14 cellular contexts compared by ENCODE assay signal in genomic region chr9:112496074-112496722, GRCh38. TPM values are rescaled to one million over a fixed set of nuclear protein-coding genes. Genes with fewer than 3 reads are reported as not detected.
DNase-seq lines count a peak whose midpoint lies in the region; ATAC-seq, FAIRE-seq and TF ChIP-seq lines count a peak whose summit lies in the region.
"Had no signal": no experiment of that assay in that cellular context is flagged by ENCODE, and none has a peak within 500 bp of the region (broad histone marks: within the 10 kb centered on the region; RNA-seq: fewer than 3 reads in every experiment).

No MANE protein-coding gene starts in this region.

- TF ChIP-seq POLR2A in upper lobe of left lung (IDR thresholded peaks at IDR 0.05), result no peak

- WGBS in upper lobe of left lung, 2 donors, result 46 to 48% methylated on average over 3 of the region's 3 CpGs

- peak in 1 of 2 donors; percentile 24 for ATAC-seq in upper lobe of left lung (ENCODE audit: low FRiP score in 2 of 2)
- ATAC-seq: left colon had no signal

- TF ChIP-seq EP300 in upper lobe of left lung (IDR thresholded peaks at IDR 0.05), result no peak

- DNase-seq in MV-4-11 (lab: John Stamatoyannopoulos, UW) (peak; percentile 82), WERI-Rb-1 (no peak), kidney (no peak), upper lobe of left lung (no peak), GDM1 (lab: John Stamatoyannopoulos, UW) (no peak)
- DNase-seq in activated naive CD4-positive, alpha-beta T cell (lab: John Stamatoyannopoulos, UW), result no peak
- DNase-seq in activated CD4-positive, alpha-beta T cell treated with anti-CD3 and anti-CD28 coated beads for 4 hours, result no peak
- DNase-seq: endodermal cell; GM23248; left colon; NCI-H1436 treated with DMSO at 0.1 percent for 48 hours; NCI-H345; SHP77; stimulated activated CD4-positive, alpha-beta T cell treated with anti-CD3 and anti-CD28 coated beads, Interleukin-2, amount 100 ng/mL, for 24 hours had no signal

- no peak overlapping the region for H3K9ac ChIP-seq in kidney (ENCODE audit: low read length in 2 of 2)
- H3K9ac ChIP-seq: GM23248 had no signal

- no peak for TF ChIP-seq CTCF in WERI-Rb-1 (IDR thresholded peaks at IDR 0.05; ENCODE audit: low read depth, low read length)
- no peak for TF ChIP-seq CTCF in kidney (IDR thresholded peaks at IDR 0.05; ENCODE audit: borderline replicate concordance, extremely low read depth, insufficient read depth)
- TF ChIP-seq CTCF in upper lobe of left lung (IDR thresholded peaks at IDR 0.05), result no peak

- H3K4me3 ChIP-seq in WERI-Rb-1 (ENCODE audit: low read depth, low read length) (no peak overlapping the region), kidney (ENCODE audit: low read length in 2 of 2) (no peak overlapping the region), upper lobe of left lung (no peak overlapping the region)
- H3K4me3 ChIP-seq: GM23248 had no signal

- peak overlapping the region; percentile 28; the same call in 1 of the 2 replicates for H3K27ac ChIP-seq in WERI-Rb-1
- peak overlapping the region; percentile 38 to 68 for H3K27ac ChIP-seq in kidney (ENCODE audit: low read depth in 2 of 2, low read length in 2 of 2)
- peak overlapping the region in 3 of 4 donors; percentile 7 to 27 (median 17) for H3K27ac ChIP-seq in upper lobe of left lung
- H3K27ac ChIP-seq: GM23248 had no signal

- H3K9me3 ChIP-seq in WERI-Rb-1 (ENCODE audit: severe bottlenecking) (peaks cover 5% of the 10 kb centered on the region), kidney (ENCODE audit: control insufficient read depth in 1 of 2, low read length in 2 of 2) (peaks cover 0 to 13% of the 10 kb centered on the region in 2 donors), upper lobe of left lung (peaks cover 7 to 15% (median 13%) of the 10 kb centered on the region in 4 donors)

- no peaks in the 10 kb centered on the region for H3K27me3 ChIP-seq in WERI-Rb-1 (ENCODE audit: insufficient read depth, low read depth, severe bottlenecking)
- no peaks in the 10 kb centered on the region for H3K27me3 ChIP-seq in upper lobe of left lung

- H3K4me1 ChIP-seq in kidney (ENCODE audit: control insufficient read depth in 1 of 2, insufficient read depth in 1 of 2, low read depth in 1 of 2, low read length in 2 of 2) (peaks cover 8 to 25% of the 10 kb centered on the region in 2 donors), upper lobe of left lung (peaks cover 0 to 14% (median 3%) of the 10 kb centered on the region in 4 donors)

- FAIRE-seq in kidney (lab: Jason Lieb, UNC), result no peak

- peaks cover 47% of the 10 kb centered on the region for H3K36me3 ChIP-seq in WERI-Rb-1
- H3K36me3 ChIP-seq in kidney (ENCODE audit: control insufficient read depth in 1 of 2, insufficient read depth in 2 of 2, low read length in 2 of 2), result no peaks in the 10 kb centered on the region
- H3K36me3 ChIP-seq in upper lobe of left lung, result no peaks in the 10 kb centered on the region

- intact Hi-C loops in kidney (cut with DNase I), result no loop called here

RNA-seq across cellular contexts. Expression of gene KIAA1958, which starts 9.6 kb away (rescaled TPM):
- 15.3 TPM for total RNA-seq in kidney
- polyA plus RNA-seq in kidney (ENCODE audit: insufficient read depth, low read depth, low replicate concordance), result 2.6 TPM
- total RNA-seq in upper lobe of left lung, result 10 to 100 TPM in 5 of 6 donors, 1 to 10 TPM in 1; 9.2 to 21.1 (median 14.2) TPM
